Comparison of ENCODE assay signal across 9 cellular contexts in the genomic region with DNA sequence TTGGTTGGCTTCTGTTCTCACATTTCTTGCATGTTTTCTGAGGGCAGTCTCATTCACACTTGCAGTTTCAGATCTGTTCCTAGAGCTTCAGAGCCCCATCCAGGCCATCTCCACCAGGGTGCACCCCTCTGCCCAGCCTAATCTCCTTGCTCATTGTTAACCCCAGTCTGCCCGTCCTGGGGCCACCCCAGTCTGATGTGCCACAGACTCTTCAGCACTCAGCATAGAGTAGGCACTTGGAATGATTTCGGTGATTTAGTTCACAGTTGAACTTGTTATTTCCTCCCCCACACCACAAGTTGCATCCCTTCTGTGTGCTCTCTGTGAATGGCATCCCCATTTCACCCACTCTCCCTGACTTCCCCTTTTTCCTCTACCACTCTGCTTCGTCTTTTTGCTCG. TPM values are rescaled to one million over a fixed set of nuclear protein-coding genes. Genes with fewer than 3 reads are reported as not detected.
DNase-seq lines count a peak whose midpoint lies in the region; ATAC-seq, FAIRE-seq and TF ChIP-seq lines count a peak whose summit lies in the region.
"Had no signal": no experiment of that assay in that cellular context is flagged by ENCODE, and none has a peak within 500 bp of the region (broad histone marks: within the 10 kb centered on the region; RNA-seq: fewer than 3 reads in every experiment).

No MANE protein-coding gene starts in this region.

- H3K9ac ChIP-seq in colonic mucosa (ENCODE audit: low read depth in 2 of 2, low read length in 2 of 2): no peak overlapping the region
- H3K9ac ChIP-seq: neural progenitor cell had no signal

- ATAC-seq in HG03045 (IDR thresholded peaks at IDR 0.05; ENCODE audit: unreplicated experiment): peak; percentile 85

- H3K9me3 ChIP-seq in colonic mucosa: no peaks in the 10 kb centered on the region

- no peak overlapping the region for H3K27ac ChIP-seq in colonic mucosa
- H3K27ac ChIP-seq: neural progenitor cell had no signal

- H3K4me3 ChIP-seq in colonic mucosa: no peak overlapping the region
- H3K4me3 ChIP-seq: neural progenitor cell had no signal

- DNase-seq in Ammon's horn (ENCODE audit: low spot score): peak; percentile 59
- peak; percentile 31 for DNase-seq in GM19239 (ENCODE audit: insufficient read length, low spot score)
- peak; percentile 83 for DNase-seq in SIG-M5 treated with dmso at 0.1 percent for 504 hours (lab: John Stamatoyannopoulos, UW; ENCODE audit: unreplicated experiment)
- DNase-seq in GM03348 (ENCODE audit: low spot score): no peak
- DNase-seq in colonic mucosa: no peak
- DNase-seq in NCI-H2029 (lab: John Stamatoyannopoulos, UW): no peak
- no peak for DNase-seq in activated T-cell treated with anti-CD3 and anti-CD28 coated beads for 4 hours

- peak; percentile 75 for FAIRE-seq in GM19239 (lab: Jason Lieb, UNC)

- no peak for TF ChIP-seq CTCF in colonic mucosa (IDR thresholded peaks at IDR 0.05)

- no peaks in the 10 kb centered on the region for H3K27me3 ChIP-seq in colonic mucosa
- H3K27me3 ChIP-seq: neural progenitor cell had no signal

- H3K36me3 ChIP-seq in colonic mucosa: no peaks in the 10 kb centered on the region
- H3K36me3 ChIP-seq: neural progenitor cell had no signal

- intact Hi-C loops in colonic mucosa (cut with DNase I): no loop called here

- no peaks in the 10 kb centered on the region for H3K4me1 ChIP-seq in colonic mucosa

RNA-seq across cellular contexts. Expression of gene ANO6, which starts 41.3 kb away (rescaled TPM):
- 10 to 100 TPM; 13.2 to 21.2 TPM for total RNA-seq in colonic mucosa

Comparison
In these comparisons a context has a peak if more than half of its experiments do, and no peak if none do; other contexts are left out.
1. DNase-seq: peak in Ammon's horn (single experiment), GM19239 (single experiment) and SIG-M5 treated with dmso at 0.1 percent for 504 hours (single experiment); none in GM03348 (single experiment), colonic mucosa (single experiment), NCI-H2029 (single experiment) and activated T-cell treated with anti-CD3 and anti-CD28 coated beads for 4 hours (single experiment).